Comparison of ENCODE assay signal across 11 cellular contexts in the genomic region with DNA sequence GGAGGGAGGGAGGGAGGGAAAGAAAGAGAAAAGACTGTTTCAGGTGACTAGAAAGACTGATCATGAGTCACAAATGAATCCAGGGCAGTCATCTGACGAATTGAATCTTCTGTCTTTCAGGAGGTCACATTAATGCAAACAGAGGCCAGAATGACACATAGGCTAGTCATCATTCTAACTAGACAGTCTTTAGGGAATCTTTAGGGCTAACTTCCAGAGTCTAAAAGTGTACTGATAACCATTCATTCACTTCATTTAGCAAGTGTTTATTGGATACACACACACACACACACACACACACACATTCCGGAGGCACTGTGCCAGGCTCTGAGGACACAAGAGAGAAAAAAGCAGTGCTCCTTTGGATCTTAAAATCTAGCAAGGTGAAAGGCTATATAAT.
DNase-seq lines count a peak whose midpoint lies in the region; TF ChIP-seq lines count a peak whose summit lies in the region.
"Had no signal": no experiment of that assay in that cellular context is flagged by ENCODE, and none has a peak within 500 bp of the region (broad histone marks: within the 10 kb centered on the region; RNA-seq: fewer than 3 reads in every experiment).

No MANE protein-coding gene starts in this region.

- H3K27ac ChIP-seq in adrenal gland (no peak overlapping the region), esophagus muscularis mucosa (replicated peaks in 1 of 4) (no peak overlapping the region)
- H3K27ac ChIP-seq: upper lobe of right lung had no signal

- no peaks in the 10 kb centered on the region for H3K27me3 ChIP-seq in adrenal gland
- no peaks in the 10 kb centered on the region for H3K27me3 ChIP-seq in esophagus muscularis mucosa
- H3K27me3 ChIP-seq: upper lobe of right lung had no signal

- TF ChIP-seq POLR2A in adrenal gland (IDR thresholded peaks at IDR 0.05) (no peak), esophagus muscularis mucosa (IDR thresholded peaks at IDR 0.05; ENCODE audit: low read depth) (no peak)

- H3K27me3 Mint-ChIP-seq in mesothelial cell of epicardium (ENCODE audit: low read depth) = peaks cover 53% of the 10 kb centered on the region

- no peaks in the 10 kb centered on the region for H3K4me1 Mint-ChIP-seq in mesothelial cell of epicardium

- DNase-seq in AG20443 (ENCODE audit: low spot score) (peak; percentile 75), HFF-Myc (ENCODE audit: extremely low read depth, low read depth) (peak; percentile 63), adrenal gland (peak in 6 of 7 donors; percentile 11 to 58 (median 34)), iris pigment epithelial cell (ENCODE audit: low read depth) (peak; percentile 90), esophagus muscularis mucosa (ENCODE audit: extremely low spot score) (no peak), mesothelial cell of epicardium (ENCODE audit: low spot score in 2 of 2, unreplicated experiment in 2 of 2) (no peak), hypothalamus (lab: John Stamatoyannopoulos, UW) (no peak)
- DNase-seq in activated effector memory CD4-positive, alpha-beta T cell treated with Interleukin-2 at 50 U/mL for 16 hours = no peak
- DNase-seq: NCI-H526, retina, upper lobe of right lung had no signal

- H3K4me1 ChIP-seq in adrenal gland (replicated peaks in 1 of 2) = peaks cover 4 to 12% of the 10 kb centered on the region in 2 donors
- H3K4me1 ChIP-seq in esophagus muscularis mucosa = peaks cover 8 to 13% (median 10%) of the 10 kb centered on the region in 4 donors
- H3K4me1 ChIP-seq: upper lobe of right lung had no signal

- H3K27ac Mint-ChIP-seq in mesothelial cell of epicardium = no peak overlapping the region

- H3K4me3 ChIP-seq in HFF-Myc (replicated peaks; ENCODE audit: low read depth, low read length) = no peak overlapping the region
- no peak overlapping the region for H3K4me3 ChIP-seq in adrenal gland
- H3K4me3 ChIP-seq in esophagus muscularis mucosa = no peak overlapping the region
- H3K4me3 ChIP-seq: upper lobe of right lung had no signal

- no peak overlapping the region for H3K4me3 Mint-ChIP-seq in mesothelial cell of epicardium

- 27 to 38% (median 37%) methylated on average over 2 of the region's 2 CpGs for WGBS in adrenal gland, 4 donors
- WGBS in esophagus muscularis mucosa = 28% methylated on average over 2 of the region's 2 CpGs

- H3K9me3 ChIP-seq in adrenal gland (replicated peaks in 1 of 3) = no peaks in the 10 kb centered on the region
- no peaks in the 10 kb centered on the region for H3K9me3 ChIP-seq in esophagus muscularis mucosa
- H3K9me3 ChIP-seq: upper lobe of right lung had no signal

- H3K36me3 Mint-ChIP-seq in mesothelial cell of epicardium = no peaks in the 10 kb centered on the region

- intact Hi-C loops in adrenal gland (cut with DNase I) (no loop called here), esophagus muscularis mucosa (cut with DNase I) (no loop called here)

- TF ChIP-seq EP300 in esophagus muscularis mucosa (IDR thresholded peaks at IDR 0.05) = no peak

- H3K36me3 ChIP-seq in adrenal gland (replicated peaks in 1 of 2) (no peaks in the 10 kb centered on the region), esophagus muscularis mucosa (no peaks in the 10 kb centered on the region)
- H3K36me3 ChIP-seq: upper lobe of right lung had no signal

- TF ChIP-seq CTCF in HFF-Myc (IDR thresholded peaks at IDR 0.05; ENCODE audit: low read depth, low read length, missing control alignments) (no peak), adrenal gland (IDR thresholded peaks at IDR 0.05) (no peak), esophagus muscularis mucosa (IDR thresholded peaks at IDR 0.05) (no peak), mesothelial cell of epicardium (IDR thresholded peaks at IDR 0.05; ENCODE audit: unreplicated experiment) (no peak)

- no peaks in the 10 kb centered on the region for H3K9me3 Mint-ChIP-seq in mesothelial cell of epicardium

Comparison
In these comparisons a context has a peak if more than half of its experiments do, and no peak if none do; other contexts are left out.
1. DNase-seq: peak in AG20443 (single experiment), HFF-Myc (single experiment), adrenal gland (6 of 7) and iris pigment epithelial cell (single experiment); none in esophagus muscularis mucosa (single experiment), mesothelial cell of epicardium (0 of 2), hypothalamus (0 of 51) and activated effector memory CD4-positive, alpha-beta T cell treated with Interleukin-2 at 50 U/mL for 16 hours (single experiment).